In genomic region chr12:23096321-23096720, GRCh38 we compare ENCODE assay signal across 28 cellular contexts.
"Had no signal": no experiment of that assay in that cellular context is flagged by ENCODE, and none has a peak within 500 bp of the region (broad histone marks: within the 10 kb centered on the region; RNA-seq: fewer than 3 reads in every experiment).

No MANE protein-coding gene starts in this region.

- H3K27me3 ChIP-seq: adrenal gland, body of pancreas, cardiac muscle cell, colonic mucosa had no signal

- FAIRE-seq: endometrium, endothelial cell of umbilical vein, frontal cortex had no signal

- DNase-seq: activated CD4-positive, alpha-beta memory T cell treated with anti-CD3 and anti-CD28 coated beads for 36 hours; activated CD4-positive, alpha-beta T cell treated with anti-CD3 and anti-CD28 coated beads for 36 hours; activated CD4-positive, alpha-beta T cell treated with anti-CD3 and anti-CD28 coated beads, Interleukin-2, amount 10 ng/mL, durations not matched to agents 24 days and 14 days; activated CD4-positive, CD25-positive, alpha-beta regulatory T cell; activated CD4-positive, CD25-positive, alpha-beta regulatory T cell treated with anti-CD3 and anti-CD28 coated beads, Interleukin-2, amount 50 U/mL, for 72 hours; activated CD8-positive, alpha-beta memory T cell treated with anti-CD3 and anti-CD28 coated beads, Interleukin-2, amount 10 ng/mL, durations not matched to agents 7 days and 5 days; activated CD8-positive, alpha-beta memory T cell treated with anti-CD3 and anti-CD28 coated beads, Interleukin-2, amount 50 U/mL, for 4 hours; activated CD8-positive, alpha-beta T cell treated with anti-CD3 and anti-CD28 coated beads, Interleukin-2, amount 10 ng/mL, durations not matched to agents 7 days and 5 days; activated effector memory CD4-positive, alpha-beta T cell treated with anti-CD3 and anti-CD28 coated beads, Interleukin-2, amount 50 U/mL, for 16 hours; activated naive CD4-positive, alpha-beta T cell treated with anti-CD3 and anti-CD28 coated beads for 36 hours; activated naive CD8-positive, alpha-beta T cell treated with anti-CD3 and anti-CD28 coated beads for 36 hours; activated naive CD8-positive, alpha-beta T cell treated with anti-CD3 and anti-CD28 coated beads, Interleukin-2, amount 50 U/mL, for 24 hours; activated T-cell treated with anti-CD3 and anti-CD28 coated beads, Interleukin-2, amount 50 U/mL, for 1 hour; activated T-cell treated with anti-CD3 and anti-CD28 coated beads, Interleukin-2, amount 50 U/mL, for 48 hours; adrenal gland; body of pancreas; central memory CD4-positive, alpha-beta T cell; cerebellar nuclear complex; colonic mucosa; effector CD8-positive, alpha-beta T cell; foreskin fibroblast; head of caudate nucleus; T-helper 2 cell had no signal

- H3K36me3 ChIP-seq: adrenal gland, cardiac muscle cell, colonic mucosa had no signal

- ATAC-seq: activated CD4-positive, alpha-beta T cell treated with anti-CD3 and anti-CD28 coated beads for 36 hours; activated CD8-positive, alpha-beta memory T cell treated with anti-CD3 and anti-CD28 coated beads, Interleukin-2, amount 10 ng/mL, durations not matched to agents 7 days and 5 days; activated CD8-positive, alpha-beta T cell treated with anti-CD3 and anti-CD28 coated beads, Interleukin-2, amount 10 ng/mL, durations not matched to agents 7 days and 5 days; activated naive CD8-positive, alpha-beta T cell treated with anti-CD3 and anti-CD28 coated beads, Interleukin-2, amount 50 U/mL, for 24 hours; body of pancreas; esophagus mucosa had no signal

- H3K4me1 ChIP-seq: adrenal gland, body of pancreas, colonic mucosa had no signal

- H3K27ac ChIP-seq: adrenal gland, body of pancreas, cardiac muscle cell, colonic mucosa had no signal

- H3K4me3 ChIP-seq: adrenal gland, body of pancreas, cardiac muscle cell, colonic mucosa had no signal

- H3K9me3 ChIP-seq: adrenal gland, body of pancreas, colonic mucosa had no signal
